31 cellular contexts compared by ENCODE assay signal in the genomic region with DNA sequence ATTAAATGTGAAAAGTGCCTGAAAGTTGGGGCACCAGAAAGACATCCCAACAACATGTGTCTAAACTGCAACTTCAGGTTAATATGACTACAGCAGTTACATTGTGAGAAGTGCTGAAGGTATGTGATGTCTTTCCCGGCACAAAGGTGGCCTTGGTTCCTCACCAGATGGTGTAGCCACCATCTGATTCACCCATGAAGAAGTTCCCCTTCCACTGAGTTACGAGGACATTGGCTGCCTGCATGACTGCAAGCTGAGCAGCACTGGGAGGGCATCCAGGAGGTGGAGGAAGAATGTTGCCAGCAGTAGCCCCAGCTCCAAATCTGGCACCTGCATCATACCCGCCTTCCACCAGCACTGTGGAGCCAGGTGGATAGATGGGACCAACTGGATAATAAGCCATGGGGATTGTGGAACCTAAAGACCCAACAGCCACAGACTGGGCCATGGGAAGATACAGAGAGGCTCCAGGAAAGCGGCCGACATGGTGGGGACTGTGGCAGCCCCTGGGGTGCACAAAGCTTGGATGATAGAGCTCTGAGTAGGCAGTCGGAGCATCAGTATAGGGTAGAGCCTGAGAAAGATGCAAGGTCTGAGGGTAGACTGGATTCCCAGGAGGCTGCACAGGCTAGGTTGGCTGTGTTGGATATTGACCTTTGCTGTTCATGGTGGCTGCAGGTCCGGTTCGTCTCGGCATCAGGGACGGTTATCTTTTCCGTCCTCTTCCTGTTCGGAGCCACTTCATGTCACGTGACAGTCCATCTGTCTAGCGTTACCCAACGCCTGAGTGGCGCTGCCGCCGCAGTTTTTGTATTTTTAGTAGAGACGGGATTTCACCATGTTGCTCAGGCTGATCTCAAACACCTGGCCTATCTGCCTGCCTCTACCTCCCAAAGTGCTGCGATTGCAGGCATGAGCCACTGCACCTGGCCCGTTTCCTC.
"Had no signal": no experiment of that assay in that cellular context is flagged by ENCODE, and none has a peak within 500 bp of the region (broad histone marks: within the 10 kb centered on the region; RNA-seq: fewer than 3 reads in every experiment).

No MANE protein-coding gene starts in this region.

- H3K9me3 Mint-ChIP-seq: activated CD4-positive, alpha-beta memory T cell treated with anti-CD3 and anti-CD28 coated beads, Interleukin-2, amount 10 ng/mL, durations not matched to agents 7 days and 5 days; activated CD4-positive, alpha-beta T cell treated with anti-CD3 and anti-CD28 coated beads, Interleukin-2, amount 10 ng/mL, durations not matched to agents 7 days and 5 days; activated T-cell treated with anti-CD3 and anti-CD28 coated beads, Interleukin-2, amount 50 U/mL, for 4 hours; activated T-helper 17 cell treated with anti-CD3 and anti-CD28 coated beads, Interleukin-2, amount 50 U/mL, for 72 hours; dendritic cell treated with granulocyte-macrophage colony-stimulating factor and Interleukin-4, amounts not matched to agents 40 ng/mL and 50 ng/mL, for 4 days; endodermal cell; immature natural killer cell; nephron; stimulated activated naive CD8-positive, alpha-beta T cell treated with anti-CD3 and anti-CD28 coated beads, Interleukin-15, Interleukin-2, amounts not matched to agents 100 ng/mL and 50 ng/mL, for 24 hours; type B pancreatic cell had no signal

- H3K4me1 ChIP-seq: vagina had no signal

- H3K27ac Mint-ChIP-seq: activated CD4-positive, alpha-beta memory T cell treated with anti-CD3 and anti-CD28 coated beads, Interleukin-2, amount 10 ng/mL, durations not matched to agents 7 days and 5 days; activated CD4-positive, alpha-beta T cell treated with anti-CD3 and anti-CD28 coated beads, Interleukin-2, amount 10 ng/mL, durations not matched to agents 7 days and 5 days; activated T-helper 17 cell treated with anti-CD3 and anti-CD28 coated beads, Interleukin-2, amount 50 U/mL, for 72 hours; dendritic cell treated with granulocyte-macrophage colony-stimulating factor and Interleukin-4, amounts not matched to agents 40 ng/mL and 50 ng/mL, for 4 days; nephron; progenitor cell of endocrine pancreas; stimulated activated naive CD8-positive, alpha-beta T cell treated with anti-CD3 and anti-CD28 coated beads, Interleukin-15, Interleukin-2, amounts not matched to agents 100 ng/mL and 50 ng/mL, for 24 hours; T-helper 17 cell; type B pancreatic cell had no signal

- H3K9me3 ChIP-seq: thoracic aorta, vagina had no signal

- H3K27ac ChIP-seq: skin epidermis, thoracic aorta, vagina had no signal

- H3K36me3 ChIP-seq: thoracic aorta had no signal

- H3K4me1 Mint-ChIP-seq: activated CD4-positive, alpha-beta memory T cell treated with anti-CD3 and anti-CD28 coated beads, Interleukin-2, amount 10 ng/mL, durations not matched to agents 7 days and 5 days; activated CD4-positive, alpha-beta T cell treated with anti-CD3 and anti-CD28 coated beads, Interleukin-2, amount 10 ng/mL, durations not matched to agents 7 days and 5 days; activated T-helper 17 cell treated with anti-CD3 and anti-CD28 coated beads, Interleukin-2, amount 50 U/mL, for 72 hours; endodermal cell; nephron; T-helper 17 cell had no signal

- H3K27me3 ChIP-seq: vagina had no signal

- H3K4me3 ChIP-seq: skin epidermis, thoracic aorta, vagina had no signal

- H3K27me3 Mint-ChIP-seq: dendritic cell treated with granulocyte-macrophage colony-stimulating factor and Interleukin-4, amounts not matched to agents 40 ng/mL and 50 ng/mL, for 4 days; progenitor cell of endocrine pancreas; type B pancreatic cell had no signal

- H3K4me3 Mint-ChIP-seq: activated CD4-positive, alpha-beta memory T cell treated with anti-CD3 and anti-CD28 coated beads, Interleukin-2, amount 10 ng/mL, durations not matched to agents 7 days and 5 days; activated CD4-positive, alpha-beta T cell treated with anti-CD3 and anti-CD28 coated beads, Interleukin-2, amount 10 ng/mL, durations not matched to agents 7 days and 5 days; activated T-cell treated with anti-CD3 and anti-CD28 coated beads, Interleukin-2, amount 50 U/mL, for 4 hours; activated T-helper 17 cell treated with anti-CD3 and anti-CD28 coated beads, Interleukin-2, amount 50 U/mL, for 72 hours; dendritic cell treated with granulocyte-macrophage colony-stimulating factor and Interleukin-4, amounts not matched to agents 40 ng/mL and 50 ng/mL, for 4 days; endodermal cell; immature natural killer cell; nephron; stimulated activated naive CD8-positive, alpha-beta T cell treated with anti-CD3 and anti-CD28 coated beads, Interleukin-15, Interleukin-2, amounts not matched to agents 100 ng/mL and 50 ng/mL, for 24 hours; T-helper 17 cell; type B pancreatic cell had no signal

- DNase-seq: activated CD4-positive, alpha-beta memory T cell treated with anti-CD3 and anti-CD28 coated beads, Interleukin-2, amount 10 ng/mL, durations not matched to agents 7 days and 5 days; activated CD4-positive, alpha-beta T cell treated with anti-CD3 and anti-CD28 coated beads for 1 hour; activated CD4-positive, alpha-beta T cell treated with anti-CD3 and anti-CD28 coated beads, Interleukin-2, amount 10 ng/mL, durations not matched to agents 7 days and 5 days; activated gamma-delta T cell treated with Interleukin-2 at 50 U/mL for 16 hours; activated naive CD4-positive, alpha-beta T cell treated with anti-CD3 and anti-CD28 coated beads, Interleukin-2, amount 50 U/mL, for 16 hours; activated T-cell treated with anti-CD3 and anti-CD28 coated beads, Interleukin-2, amount 50 U/mL, for 4 hours; amniotic stem cell; central memory CD4-positive, alpha-beta T cell; endodermal cell; foreskin fibroblast; head of caudate nucleus; hypothalamus; immature natural killer cell; left ventricle myocardium superior; mammary epithelial cell; retina; stimulated activated CD4-positive, alpha-beta T cell treated with anti-CD3 and anti-CD28 coated beads, Interleukin-12 subunit alpha, Interleukin-12 subunit beta, amount 100 ng/mL, for 4 hours; stimulated activated CD4-positive, alpha-beta T cell treated with anti-CD3 and anti-CD28 coated beads, Interleukin-4, amount 100 ng/mL, for 1 hour; T-helper 17 cell; T1000 had no signal

- ATAC-seq: activated T-cell treated with anti-CD3 and anti-CD28 coated beads, Interleukin-2, amount 50 U/mL, for 4 hours; activated T-helper 17 cell treated with anti-CD3 and anti-CD28 coated beads, Interleukin-2, amount 50 U/mL, for 72 hours; esophagus mucosa; left ventricle myocardium superior; sciatic nerve; T-helper 17 cell had no signal
